ENCODE assay signal across 9 cellular contexts in genomic region chr18:70450658-70451253, GRCh38.
DNase-seq lines count a peak whose midpoint lies in the region; ATAC-seq and TF ChIP-seq lines count a peak whose summit lies in the region.
"Had no signal": no experiment of that assay in that cellular context is flagged by ENCODE, and none has a peak within 500 bp of the region (broad histone marks: within the 10 kb centered on the region; RNA-seq: fewer than 3 reads in every experiment).

No MANE protein-coding gene starts in this region.

- H3K9me3 ChIP-seq in body of pancreas (no peaks in the 10 kb centered on the region), neuronal stem cell (replicated peaks in 1 of 2; ENCODE audit: control insufficient read depth in 2 of 2, insufficient read depth in 1 of 2, low read depth in 1 of 2, low read length in 2 of 2) (no peaks in the 10 kb centered on the region)

- H3K4me3 ChIP-seq in body of pancreas (no peak overlapping the region), neuronal stem cell (ENCODE audit: low read length in 2 of 2) (no peak overlapping the region)

- H2BK12ac ChIP-seq in neuronal stem cell (ENCODE audit: low read length): no peak overlapping the region

- no peak overlapping the region for H3K14ac ChIP-seq in neuronal stem cell (ENCODE audit: low read length)

- no peak overlapping the region for H2AK5ac ChIP-seq in neuronal stem cell (ENCODE audit: low read depth, low read length)

- H3K23ac ChIP-seq in neuronal stem cell (ENCODE audit: low read depth, low read length, poor library complexity): no peak overlapping the region

- no peak overlapping the region for H4K91ac ChIP-seq in neuronal stem cell (ENCODE audit: low read depth, low read length, poor library complexity)

- H3K79me1 ChIP-seq in neuronal stem cell (ENCODE audit: low read depth, low read length): no peaks in the 10 kb centered on the region

- intact Hi-C loops in body of pancreas (cut with DNase I): no loop called here

- no peak for TF ChIP-seq POLR2A in body of pancreas (IDR thresholded peaks at IDR 0.05)

- H2BK15ac ChIP-seq in neuronal stem cell (ENCODE audit: low read length): no peak overlapping the region

- ATAC-seq in body of pancreas: no peak

- no peak overlapping the region for H4K8ac ChIP-seq in neuronal stem cell (ENCODE audit: low read depth, low read length)

- no peak overlapping the region for H3K4ac ChIP-seq in neuronal stem cell (ENCODE audit: low read length)

- no peak overlapping the region for H3K9ac ChIP-seq in neuronal stem cell (ENCODE audit: low read depth, low read length, poor library complexity)

- no peak overlapping the region for H3K18ac ChIP-seq in neuronal stem cell (ENCODE audit: low read length)

- no peak overlapping the region for H3K4me2 ChIP-seq in neuronal stem cell (ENCODE audit: insufficient read depth, low read length, poor library complexity, severe bottlenecking)

- peak in 4 of 7 experiments; percentile 11 to 41 (median 26) for TF ChIP-seq CTCF in body of pancreas (IDR thresholded peaks at IDR 0.05)

- WGBS in body of pancreas, 2 donors: 24 to 46% methylated on average over 2 of the region's 2 CpGs
- WGBS in neuronal stem cell (ENCODE audit: extremely low coverage in 2 of 2, insufficient read length in 2 of 2, insufficient replicate concordance in 1 of 2), 2 donors: no CpG with 5 or more reads among the region's 2 CpGs

- DNase-seq in EH (ENCODE audit: low read depth) (peak; percentile 29), LHCN-M2 (ENCODE audit: low read depth) (peak; percentile 28), body of pancreas (no peak), myocyte (ENCODE audit: low read depth) (peak; percentile 32), T-helper 1 cell (no peak), neuronal stem cell (ENCODE audit: low spot score) (no peak), superior temporal gyrus (ENCODE audit: extremely low spot score) (no peak), amygdala (lab: John Stamatoyannopoulos, UW) (no peak)
- DNase-seq: aorta had no signal

- no peak overlapping the region for H3K27ac ChIP-seq in body of pancreas
- H3K27ac ChIP-seq in neuronal stem cell (replicated peaks; ENCODE audit: low read length): no peak overlapping the region

- H3K27me3 ChIP-seq in body of pancreas (no peaks in the 10 kb centered on the region), neuronal stem cell (ENCODE audit: control insufficient read depth in 3 of 3, insufficient read depth in 3 of 3, low read depth in 1 of 3, low read length in 3 of 3) (no peaks in the 10 kb centered on the region)

- no peak overlapping the region for H2BK120ac ChIP-seq in neuronal stem cell (ENCODE audit: low read depth, low read length)

- no peak overlapping the region for H2BK5ac ChIP-seq in neuronal stem cell (ENCODE audit: low read length)

- H3K36me3 ChIP-seq in body of pancreas (replicated peaks in 1 of 2; ENCODE audit: insufficient read depth in 1 of 2, low read depth in 2 of 2) (no peaks in the 10 kb centered on the region), neuronal stem cell (replicated peaks in 1 of 2; ENCODE audit: control insufficient read depth in 2 of 2, insufficient read depth in 2 of 2, low read length in 2 of 2) (no peaks in the 10 kb centered on the region)

- no peaks in the 10 kb centered on the region for H3K4me1 ChIP-seq in body of pancreas
- peaks cover 0 to 6% of the 10 kb centered on the region in 2 donors for H3K4me1 ChIP-seq in neuronal stem cell (ENCODE audit: control insufficient read depth in 2 of 2, insufficient read depth in 1 of 2, low read depth in 1 of 2, low read length in 2 of 2)

- H2AFZ ChIP-seq in neuronal stem cell (ENCODE audit: low read length): no peak overlapping the region

Comparison
In these comparisons a context has a peak if more than half of its experiments do, and no peak if none do; other contexts are left out.
1. DNase-seq: peak in EH (single experiment), LHCN-M2 (single experiment) and myocyte (single experiment); none in body of pancreas (0 of 4), T-helper 1 cell (0 of 5), neuronal stem cell (single experiment), superior temporal gyrus (single experiment) and amygdala (0 of 56).